ENCODE assay signal across 9 cellular contexts in the genomic region with DNA sequence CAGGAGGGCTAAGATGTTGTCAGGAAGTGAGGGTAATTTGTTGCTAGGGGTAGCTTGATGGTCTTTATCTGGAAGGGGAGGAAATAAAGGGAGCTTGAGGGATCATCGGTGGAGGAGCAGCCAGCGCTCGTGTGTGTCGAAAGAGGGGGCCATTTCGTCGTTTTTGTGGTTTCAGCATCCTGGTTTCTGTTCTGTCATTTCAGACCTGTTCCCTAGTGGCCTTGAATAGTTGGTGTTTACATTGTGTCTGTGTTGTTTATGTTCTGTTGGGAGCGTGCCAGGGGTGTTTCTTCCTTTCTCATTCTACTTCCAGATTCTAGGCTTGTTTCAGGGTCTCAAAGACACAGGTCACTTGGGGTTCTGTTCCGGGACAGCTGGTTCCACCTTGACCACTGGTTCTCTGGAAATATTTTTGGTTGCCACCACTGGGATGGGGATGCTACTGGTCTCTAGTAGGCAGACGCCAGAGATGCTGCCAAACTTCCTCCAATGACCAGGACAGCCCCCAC.
DNase-seq lines count a peak whose midpoint lies in the region; ATAC-seq, FAIRE-seq and TF ChIP-seq lines count a peak whose summit lies in the region.
"Had no signal": no experiment of that assay in that cellular context is flagged by ENCODE, and none has a peak within 500 bp of the region (broad histone marks: within the 10 kb centered on the region; RNA-seq: fewer than 3 reads in every experiment).

No MANE protein-coding gene starts in this region.

- DNase-seq in SJSA1 (ENCODE audit: low read depth in 1 of 2, low spot score in 2 of 2) (peak; percentile 75 to 77), HepG2 (ENCODE audit: low spot score) (peak; percentile 86), OCI-M2 (lab: John Stamatoyannopoulos, UW; ENCODE audit: unreplicated experiment) (no peak), SW 1271 (lab: John Stamatoyannopoulos, UW) (no peak)

- WGBS in HepG2 (ENCODE audit: low lambda C conversion rate) = 9% methylated on average over 9 of the region's 9 CpGs

- no peak overlapping the region for H2AFZ ChIP-seq in HepG2 (ENCODE audit: low read length)

- TF ChIP-seq EP300 in HepG2 (IDR thresholded peaks at IDR 0.05; ENCODE audit: low read depth in 2 of 2, low read length in 2 of 2) = peak in 1 of 2 experiments; percentile 64; a peak in 1 of 4 replicates
- no peak for TF ChIP-seq EP300 in HepG2 (CRISPR knock-in tag; IDR thresholded peaks at IDR 0.05; ENCODE audit: borderline replicate concordance)

- intact Hi-C loops in HepG2 (cut with micrococcal nuclease; ENCODE audit: unreplicated experiment) = loop anchor here (1.0 kb wide), 2 partner anchors 92 to 118 kb away; no protein-coding TSS in a partner anchor

- H3K9me3 ChIP-seq in SJSA1 (replicated peaks) = peaks cover 14% of the 10 kb centered on the region
- peaks cover 11% of the 10 kb centered on the region for H3K9me3 ChIP-seq in HepG2 (ENCODE audit: low read length)

- peak; percentile 95 for TF ChIP-seq CTCF in HepG2 (CRISPR knock-in tag; IDR thresholded peaks at IDR 0.05)

- H3K9ac ChIP-seq in HepG2 (ENCODE audit: insufficient read depth, low read depth, low read length) = no peak overlapping the region

- CTCF ChIA-PET in HepG2 (lab: Yijun Ruan, JAX; ENCODE audit: low intra/inter-chr PET ratio, low total read pairs) = interaction anchor here (1.3 to 2.9 kb wide), 2 partner anchors 90 to 92 kb away, joined by 3 to 22 read pairs; no protein-coding TSS in a partner anchor

- H4K20me1 ChIP-seq in HepG2 (ENCODE audit: insufficient read depth, low read length) = no peaks in the 10 kb centered on the region

- POLR2A ChIA-PET in HepG2 (lab: Yijun Ruan, JAX) = interaction anchor here (1.5 to 1.6 kb wide), 2 partner anchors 17 to 149 kb away, joined by 5 read pairs; partner anchors contain the start of genes CFAP61 and CRNKL1

- H3K27ac ChIP-seq in SJSA1 (no peak overlapping the region), HepG2 (ENCODE audit: extremely low read length, insufficient read depth, low read length) (no peak overlapping the region)

- H3K27me3 ChIP-seq in SJSA1 (replicated peaks) = no peaks in the 10 kb centered on the region
- H3K27me3 ChIP-seq in HepG2 (ENCODE audit: control insufficient read depth in 1 of 2, insufficient read depth in 2 of 2, low read length in 2 of 2) = no peaks in the 10 kb centered on the region

- H3K79me2 ChIP-seq in HepG2 (ENCODE audit: insufficient read depth, low read length) = no peaks in the 10 kb centered on the region

- H3K36me3 ChIP-seq in SJSA1 = peaks cover 12% of the 10 kb centered on the region
- H3K36me3 ChIP-seq in HepG2 (replicated peaks in 1 of 2; ENCODE audit: control insufficient read depth in 1 of 2, insufficient read depth in 2 of 2, low read length in 2 of 2) = no peaks in the 10 kb centered on the region

- peak; percentile 63 for ATAC-seq in GM18502 (IDR thresholded peaks at IDR 0.05; ENCODE audit: poor library complexity, unreplicated experiment)
- peak; percentile 58 for ATAC-seq in HG03521 (IDR thresholded peaks at IDR 0.05; ENCODE audit: unreplicated experiment)
- ATAC-seq in HepG2 = peak; percentile 86
- no peak for ATAC-seq in HG03108 (IDR thresholded peaks at IDR 0.05; ENCODE audit: unreplicated experiment)
- no peak for ATAC-seq in esophagus mucosa

- TF ChIP-seq POLR2A in HepG2 (IDR thresholded peaks at IDR 0.05; ENCODE audit: insufficient read depth in 1 of 2, low read depth in 2 of 2, low read length in 2 of 2) = no peak

- in situ Hi-C loops in HepG2 (cut with HindIII; ENCODE audit: extremely low pct_ligation_motif_present, low pct_unique_long_range_greater_than_20kb) = loop anchor here (5.0 kb wide), 1 partner anchor 99 kb away; no protein-coding TSS in a partner anchor

- TF ChIP-seq RAD21 in HepG2 (CRISPR knock-in tag; IDR thresholded peaks at IDR 0.05) = peak; percentile 80

- peak overlapping the region; percentile 49; the same call in 1 of the 2 replicates for H3K4me2 ChIP-seq in HepG2 (ENCODE audit: low read depth, low read length)

- FAIRE-seq in HepG2 (lab: Jason Lieb, UNC) = peak; percentile 94
- FAIRE-seq: keratinocyte had no signal

- H3K4me1 ChIP-seq in SJSA1 (replicated peaks) (peaks cover 13% of the 10 kb centered on the region), HepG2 (ENCODE audit: insufficient read depth, low read length) (peaks cover 17% of the 10 kb centered on the region)

- BruUV-seq in HepG2 (replicated peaks; lab: Mats Ljungman, UMichigan) = no TSS peak

- H3K4me3 ChIP-seq in SJSA1 (no peak overlapping the region), HepG2 (replicated peaks in 1 of 3; ENCODE audit: insufficient read depth in 1 of 3, low read depth in 2 of 3, low read length in 3 of 3) (no peak overlapping the region)

TF ChIP-seq in HepG2, 621 proteins besides CTCF, POLR2A, EP300 and RAD21 (continues in another document):
- TF ChIP-seq SMYD3 (CRISPR knock-in tag; IDR thresholded peaks at IDR 0.05) = 0 out of 2 replicates have a peak, but pooled peaks have one; percentile 52
- 0 out of 2 replicates have a peak, but pooled peaks have one; percentile 12 for TF ChIP-seq PATZ1 (CRISPR knock-in tag; IDR thresholded peaks at IDR 0.05)
- TF ChIP-seq ZNF747 (CRISPR knock-in tag; IDR thresholded peaks at IDR 0.05; ENCODE audit: borderline replicate concordance) = no peak
- TF ChIP-seq GLI4 (CRISPR knock-in tag; IDR thresholded peaks at IDR 0.05; ENCODE audit: borderline replicate concordance) = no peak
- peak; percentile 37; the same call in 1 of the 2 replicates for TF ChIP-seq THRA (CRISPR knock-in tag; IDR thresholded peaks at IDR 0.05; ENCODE audit: borderline replicate concordance)
- no peak for TF ChIP-seq HNF4G (IDR thresholded peaks at IDR 0.05; ENCODE audit: borderline replicate concordance, low read depth, low read length)
- TF ChIP-seq HNF4G (CRISPR knock-in tag; IDR thresholded peaks at IDR 0.05; ENCODE audit: borderline replicate concordance, low read depth) = 0 out of 2 replicates have a peak, but pooled peaks have one; percentile 25
- peak; percentile 90 for TF ChIP-seq MIXL1 (CRISPR knock-in tag; IDR thresholded peaks at IDR 0.05)
- TF ChIP-seq, protein P1, sequence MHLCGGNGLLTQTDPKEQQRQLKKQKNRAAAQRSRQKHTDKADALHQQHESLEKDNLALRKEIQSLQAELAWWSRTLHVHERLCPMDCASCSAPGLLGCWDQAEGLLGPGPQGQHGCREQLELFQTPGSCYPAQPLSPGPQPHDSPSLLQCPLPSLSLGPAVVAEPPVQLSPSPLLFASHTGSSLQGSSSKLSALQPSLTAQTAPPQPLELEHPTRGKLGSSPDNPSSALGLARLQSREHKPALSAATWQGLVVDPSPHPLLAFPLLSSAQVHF (CRISPR knock-in tag; IDR thresholded peaks at IDR 0.05) = no peak
- TF ChIP-seq YEATS2 (CRISPR knock-in tag; IDR thresholded peaks at IDR 0.05; ENCODE audit: borderline replicate concordance) = peak; percentile 22; the same call in 1 of the 2 replicates
- TF ChIP-seq TEAD3 (CRISPR knock-in tag; optimal IDR thresholded peaks at IDR 0.05; ENCODE audit: borderline replicate concordance) = peak; percentile 42

Comparison
In these comparisons a context has a peak if more than half of its experiments do, and no peak if none do; other contexts are left out.
1. ATAC-seq: peak in GM18502 (single experiment), HG03521 (single experiment) and HepG2 (single experiment); none in HG03108 (single experiment) and esophagus mucosa (single experiment).
2. DNase-seq: peak in SJSA1 (2 of 2) and HepG2 (single experiment); none in OCI-M2 (single experiment) and SW 1271 (0 of 2).